28 cellular contexts compared by ENCODE assay signal in the genomic region with DNA sequence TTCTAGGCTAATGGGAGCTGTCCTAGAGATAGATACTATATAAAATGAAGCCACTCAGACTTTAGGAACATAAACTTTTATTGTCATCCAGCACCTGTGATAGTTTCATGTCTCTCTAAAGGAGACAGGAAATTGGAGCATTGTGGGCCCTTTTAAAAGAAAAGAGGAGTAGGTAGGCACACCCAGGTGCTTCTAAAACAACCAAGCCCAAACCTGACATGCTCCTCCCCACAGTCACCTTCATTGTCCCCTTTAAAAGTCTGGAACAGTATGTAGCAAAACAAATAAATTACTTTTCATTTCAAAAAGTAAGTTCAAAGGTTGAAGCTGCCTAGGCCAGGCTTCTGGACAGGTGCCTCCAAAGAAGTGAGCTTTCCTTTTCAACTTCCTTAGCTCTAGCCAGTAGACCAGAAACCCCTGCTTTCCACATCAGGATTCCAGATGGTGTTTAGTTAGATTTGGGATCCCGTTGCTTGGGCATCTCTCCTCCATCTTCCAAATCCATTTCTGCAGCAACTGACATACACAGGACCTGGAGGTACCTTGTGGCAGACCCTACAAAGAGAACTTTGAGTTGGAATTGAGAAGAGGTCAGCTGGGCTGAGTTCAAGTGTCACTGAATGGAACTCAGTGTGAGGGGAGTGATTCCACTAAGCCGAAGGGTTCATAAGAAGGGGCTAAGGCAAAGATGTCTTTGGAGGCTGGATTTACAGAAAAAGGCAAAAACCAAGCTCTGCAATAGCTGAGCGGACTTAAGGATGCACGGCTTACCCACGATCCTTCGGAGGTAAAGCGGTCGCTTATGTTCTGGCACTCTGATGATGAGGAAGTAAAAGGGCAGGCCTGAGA. TPM values are rescaled to one million over a fixed set of nuclear protein-coding genes. Genes with fewer than 3 reads are reported as not detected.
DNase-seq lines count a peak whose midpoint lies in the region; ATAC-seq and TF ChIP-seq lines count a peak whose summit lies in the region.
"Had no signal": no experiment of that assay in that cellular context is flagged by ENCODE, and none has a peak within 500 bp of the region (broad histone marks: within the 10 kb centered on the region; RNA-seq: fewer than 3 reads in every experiment).

No MANE protein-coding gene starts in this region.

- H3K4me2 ChIP-seq in OCI-LY7 (ENCODE audit: low read length) = no peak overlapping the region
- H3K4me2 ChIP-seq: BLaER1 treated with 17β-estradiol and CSF1 and Interleukin-3, amounts not matched to agents 10 nM and 100 nM had no signal

- no peak for DNase-seq in CD4-positive, CD25-positive, alpha-beta regulatory T cell
- no peak for DNase-seq in OCI-LY7 (ENCODE audit: low spot score)
- DNase-seq in left colon = no peak
- no peak for DNase-seq in medulla oblongata (ENCODE audit: extremely low spot score)
- DNase-seq in stimulated activated CD4-positive, alpha-beta T cell treated with anti-CD3 and anti-CD28 coated beads, Interleukin-4, amount 100 ng/mL, for 4 hours = no peak
- DNase-seq in ecto neural progenitor cell (ENCODE audit: low spot score) = no peak
- DNase-seq: activated CD4-positive, alpha-beta T cell treated with anti-CD3 and anti-CD28 coated beads, Interleukin-2, amount 10 ng/mL, durations not matched to agents 24 days and 14 days; activated CD8-positive, alpha-beta memory T cell treated with anti-CD3 and anti-CD28 coated beads, Interleukin-2, amount 10 ng/mL, durations not matched to agents 7 days and 5 days; caudate nucleus; cortex of kidney; foreskin fibroblast; KG1; left cardiac atrium; mesenchymal stem cell; NCI-H1417; NCI-H2029 treated with DMSO at 0.1 percent for 48 hours; NCI-H526; nucleus accumbens; psoas muscle; SHP77 treated with DMSO at 0.1 percent for 48 hours; stimulated activated CD4-positive, alpha-beta T cell treated with anti-CD3 and anti-CD28 coated beads, Interleukin-15, amount 100 ng/mL, for 24 hours; stimulated activated naive CD8-positive, alpha-beta T cell treated with anti-CD3 and anti-CD28 coated beads, Interleukin-15, Interleukin-2, amounts not matched to agents 100 U/mL and 50 U/mL, for 24 hours; uterus had no signal

- no peaks in the 10 kb centered on the region for H3K9me3 ChIP-seq in CD4-positive, CD25-positive, alpha-beta regulatory T cell (ENCODE audit: control insufficient read depth in 2 of 2, low read length in 2 of 2)
- no peaks in the 10 kb centered on the region for H3K9me3 ChIP-seq in OCI-LY7 (ENCODE audit: low read length)
- H3K9me3 ChIP-seq: psoas muscle, uterus had no signal

- POLR2A ChIA-PET in OCI-LY7 (lab: Charles Lee) = interaction anchor here (0.5 to 2.1 kb wide), 6 partner anchors 42 to 100 kb away, joined by 3 to 9 read pairs (median 4); partner anchors contain the start of gene SLC7A7

- no peaks in the 10 kb centered on the region for H3K27me3 ChIP-seq in CD4-positive, CD25-positive, alpha-beta regulatory T cell (ENCODE audit: control insufficient read depth, insufficient read depth, low read length)
- H3K27me3 ChIP-seq: BLaER1 treated with 17β-estradiol and CSF1 and Interleukin-3, amounts not matched to agents 10 nM and 100 nM; uterus had no signal

- H2AFZ ChIP-seq in OCI-LY7 (ENCODE audit: low read length) = no peak overlapping the region

- no peaks in the 10 kb centered on the region for H3K9me3 Mint-ChIP-seq in CD4-positive, CD25-positive, alpha-beta regulatory T cell
- H3K9me3 Mint-ChIP-seq: activated CD4-positive, alpha-beta T cell treated with anti-CD3 and anti-CD28 coated beads, Interleukin-2, amount 10 ng/mL, durations not matched to agents 24 days and 14 days; activated naive CD4-positive, alpha-beta T cell treated with anti-CD3 and anti-CD28 coated beads, Interleukin-2, amount 50 U/mL, for 72 hours had no signal

- peaks cover 6 to 13% (median 10%) of the 10 kb centered on the region in 4 donors for H3K4me1 Mint-ChIP-seq in CD4-positive, CD25-positive, alpha-beta regulatory T cell

- peak overlapping the region in 2 of 3 donors; percentile 67 to 77 for H3K27ac Mint-ChIP-seq in CD4-positive, CD25-positive, alpha-beta regulatory T cell
- H3K27ac Mint-ChIP-seq: activated CD4-positive, alpha-beta T cell treated with anti-CD3 and anti-CD28 coated beads, Interleukin-2, amount 10 ng/mL, durations not matched to agents 24 days and 14 days; activated CD8-positive, alpha-beta memory T cell treated with anti-CD3 and anti-CD28 coated beads, Interleukin-2, amount 10 ng/mL, durations not matched to agents 7 days and 5 days had no signal

- peaks cover 1% of the 10 kb centered on the region; the same call in 1 of the 2 replicates for H4K20me1 ChIP-seq in OCI-LY7 (ENCODE audit: insufficient read depth, low read length)

- CTCF ChIA-PET in OCI-LY7 (lab: Charles Lee; ENCODE audit: unreplicated experiment) = no interaction called here

- H3K36me3 Mint-ChIP-seq in CD4-positive, CD25-positive, alpha-beta regulatory T cell = peaks cover 48% of the 10 kb centered on the region

- H3K4me3 Mint-ChIP-seq in CD4-positive, CD25-positive, alpha-beta regulatory T cell = no peak overlapping the region
- H3K4me3 Mint-ChIP-seq: activated CD4-positive, alpha-beta T cell treated with anti-CD3 and anti-CD28 coated beads, Interleukin-2, amount 10 ng/mL, durations not matched to agents 24 days and 14 days; activated CD8-positive, alpha-beta memory T cell treated with anti-CD3 and anti-CD28 coated beads, Interleukin-2, amount 10 ng/mL, durations not matched to agents 7 days and 5 days had no signal

- H3K27me3 Mint-ChIP-seq in CD4-positive, CD25-positive, alpha-beta regulatory T cell = no peaks in the 10 kb centered on the region
- H3K27me3 Mint-ChIP-seq: activated CD4-positive, alpha-beta T cell treated with anti-CD3 and anti-CD28 coated beads, Interleukin-2, amount 10 ng/mL, durations not matched to agents 24 days and 14 days; activated CD8-positive, alpha-beta memory T cell treated with anti-CD3 and anti-CD28 coated beads, Interleukin-2, amount 10 ng/mL, durations not matched to agents 7 days and 5 days had no signal

- ATAC-seq in CD4-positive, CD25-positive, alpha-beta regulatory T cell (ENCODE audit: low read depth in 2 of 2) = no peak
- peak; percentile 21 for ATAC-seq in left colon
- ATAC-seq: activated CD8-positive, alpha-beta memory T cell treated with anti-CD3 and anti-CD28 coated beads, Interleukin-2, amount 10 ng/mL, durations not matched to agents 7 days and 5 days; activated naive CD4-positive, alpha-beta T cell treated with anti-CD3 and anti-CD28 coated beads, Interleukin-2, amount 50 U/mL, for 72 hours; esophagus mucosa; HCT116; left cardiac atrium; psoas muscle; stimulated activated naive CD8-positive, alpha-beta T cell treated with anti-CD3 and anti-CD28 coated beads, Interleukin-15, Interleukin-2, amounts not matched to agents 100 U/mL and 50 U/mL, for 24 hours had no signal

- H3K36me3 ChIP-seq in CD4-positive, CD25-positive, alpha-beta regulatory T cell (ENCODE audit: control insufficient read depth, insufficient read depth, low read length) = peaks cover 52% of the 10 kb centered on the region
- H3K36me3 ChIP-seq in OCI-LY7 (ENCODE audit: insufficient read depth, low read length) = peaks cover 99% of the 10 kb centered on the region
- H3K36me3 ChIP-seq: uterus had no signal

- H3K4me3 ChIP-seq in CD4-positive, CD25-positive, alpha-beta regulatory T cell (ENCODE audit: low read depth, low read length) = no peak overlapping the region
- H3K4me3 ChIP-seq in OCI-LY7 (ENCODE audit: low read depth, low read length, poor library complexity, severe bottlenecking) = no peak overlapping the region
- H3K4me3 ChIP-seq: BLaER1 treated with 17β-estradiol and CSF1 and Interleukin-3, amounts not matched to agents 10 nM and 100 nM; psoas muscle; uterus had no signal

- intact Hi-C loops in OCI-LY7 (cut with micrococcal nuclease; ENCODE audit: unreplicated experiment) (no loop called here), left colon (cut with DNase I, micrococcal nuclease) (no loop called here)

- H3K9me2 ChIP-seq in OCI-LY7 (ENCODE audit: insufficient read depth, low read length) = no peaks in the 10 kb centered on the region

- peaks cover 13% of the 10 kb centered on the region; the same call in 1 of the 2 replicates for H3K79me2 ChIP-seq in OCI-LY7 (ENCODE audit: insufficient read depth, low read depth, low read length)

- no TSS peak for BruUV-seq in OCI-LY7 (replicated peaks; lab: Mats Ljungman, UMichigan)

- no peak for TF ChIP-seq CTCF in OCI-LY7 (conservative IDR thresholded peaks at IDR 0.05; ENCODE audit: low read length)

- peaks cover 2% of the 10 kb centered on the region for H3K4me1 ChIP-seq in CD4-positive, CD25-positive, alpha-beta regulatory T cell (ENCODE audit: control insufficient read depth, insufficient read depth, low read length, poor library complexity, severe bottlenecking)
- peaks cover 17% of the 10 kb centered on the region for H3K4me1 ChIP-seq in OCI-LY7 (ENCODE audit: insufficient read depth, low read length, poor library complexity, severe bottlenecking)
- H3K4me1 ChIP-seq: uterus had no signal

- H3K27ac ChIP-seq in CD4-positive, CD25-positive, alpha-beta regulatory T cell (ENCODE audit: insufficient read depth, low read length, poor library complexity, severe bottlenecking) = no peak overlapping the region
- H3K27ac ChIP-seq in OCI-LY7 (ENCODE audit: low read depth, low read length, poor library complexity, severe bottlenecking) = peak overlapping the region; percentile 19
- H3K27ac ChIP-seq: BLaER1 treated with 17β-estradiol and CSF1 and Interleukin-3, amounts not matched to agents 10 nM and 100 nM; psoas muscle; uterus; VCaP had no signal

RNA-seq across cellular contexts. Expression of gene OXA1L, which starts 6.9 kb away (rescaled TPM):
- total RNA-seq in CD4-positive, CD25-positive, alpha-beta regulatory T cell = 155 TPM
- polyA plus RNA-seq in CD4-positive, CD25-positive, alpha-beta regulatory T cell = 10 to 100 TPM; 62.6 to 85.2 (median 75.6) TPM
- total RNA-seq in OCI-LY7 (2014; rRNA removed; shearing (Covaris generic)) = 128 and 153 TPM in 2 replicates
- total RNA-seq in OCI-LY7 (2022) (141 and 150 TPM in 2 replicates), left colon (100 to 1,000 TPM in 1 of 2 donors, 10 to 100 TPM in 1; 81.7 to 125 TPM)

RNA-seq across cellular contexts. Expression of gene SLC7A7, which starts 41.8 kb away (rescaled TPM):
- not detected for total RNA-seq in CD4-positive, CD25-positive, alpha-beta regulatory T cell
- polyA plus RNA-seq in CD4-positive, CD25-positive, alpha-beta regulatory T cell = under 1 TPM; 0.21 to 0.61 (median 0.50) TPM
- total RNA-seq in OCI-LY7 (2014; rRNA removed; shearing (Covaris generic)) = 30.6 and 32.7 TPM in 2 replicates
- 50.0 and 59.2 TPM in 2 replicates for total RNA-seq in OCI-LY7 (2022)
- 10 to 100 TPM in 1 of 2 donors, 1 to 10 TPM in 1; 8.4 to 17.4 TPM for total RNA-seq in left colon
- total RNA-seq: activated CD4-positive, alpha-beta T cell treated with anti-CD3 and anti-CD28 coated beads, Interleukin-2, amount 10 ng/mL, durations not matched to agents 24 days and 14 days had no signal

RNA-seq across cellular contexts. Expression of gene MRPL52, which starts 56.3 kb away (rescaled TPM):
- total RNA-seq in CD4-positive, CD25-positive, alpha-beta regulatory T cell = 35.7 TPM
- polyA plus RNA-seq in CD4-positive, CD25-positive, alpha-beta regulatory T cell = 100 to 1,000 TPM; 129 to 148 (median 138) TPM
- total RNA-seq in OCI-LY7 (2014; rRNA removed; shearing (Covaris generic)) = 100 and 126 TPM in 2 replicates
- total RNA-seq in OCI-LY7 (2022) (164 and 181 TPM in 2 replicates), left colon (10 to 100 TPM; 64.5 to 81.0 TPM)
